9 cellular contexts compared by ENCODE assay signal in genomic region chr14:68363841-68364711, GRCh38.
A peak's percentile ranks its signal among the peaks of the same experiment; 100 is the strongest.
DNase-seq lines count a peak whose midpoint lies in the region; ATAC-seq and TF ChIP-seq lines count a peak whose summit lies in the region.
"Had no signal": no experiment of that assay in that cellular context is flagged by ENCODE, and none has a peak within 500 bp of the region (broad histone marks: within the 10 kb centered on the region; RNA-seq: fewer than 3 reads in every experiment).

No MANE protein-coding gene starts in this region.

- H3K27me3 ChIP-seq in Loucy (ENCODE audit: insufficient read depth, low read length, poor library complexity, severe bottlenecking) (no peaks in the 10 kb centered on the region), dorsolateral prefrontal cortex (peaks cover 0 to 4% (median 0%) of the 10 kb centered on the region in 45 donors), lung (ENCODE audit: control insufficient read depth, insufficient read depth) (no peaks in the 10 kb centered on the region)

- H3K4me3 Mint-ChIP-seq in stimulated activated naive CD8-positive, alpha-beta T cell treated with anti-CD3 and anti-CD28 coated beads, Interleukin-15, amount 100 ng/mL, for 72 hours: no peak overlapping the region
- no peak overlapping the region for H3K4me3 Mint-ChIP-seq in activated T-cell treated with anti-CD3 and anti-CD28 coated beads, Interleukin-2, amount 50 U/mL, for 4 hours

- H2AFZ ChIP-seq in Loucy (ENCODE audit: low read length): no peak overlapping the region

- no peaks in the 10 kb centered on the region for H3K36me3 ChIP-seq in Loucy (ENCODE audit: insufficient read depth, low read length)
- no peaks in the 10 kb centered on the region for H3K36me3 ChIP-seq in lung (ENCODE audit: control insufficient read depth in 2 of 2, insufficient read depth in 2 of 2, low read length in 2 of 2)

- no peak overlapping the region for H3K4me2 ChIP-seq in Loucy (ENCODE audit: low read depth, low read length, poor library complexity, severe bottlenecking)

- DNase-seq in dorsolateral prefrontal cortex (peak in 4 of 10 donors; percentile 37 to 54 (median 48)), lung (ENCODE audit: low spot score) (no peak), germinal center (ENCODE audit: low spot score) (no peak), NCI-H1092 treated with DMSO at 0.1 percent for 48 hours (lab: John Stamatoyannopoulos, UW) (no peak)
- DNase-seq in stimulated activated naive CD8-positive, alpha-beta T cell treated with anti-CD3 and anti-CD28 coated beads, Interleukin-15, amount 100 ng/mL, for 72 hours: no peak
- DNase-seq in activated T-cell treated with anti-CD3 and anti-CD28 coated beads, Interleukin-2, amount 50 U/mL, for 4 hours: no peak

- TF ChIP-seq CTCF in Loucy (conservative IDR thresholded peaks at IDR 0.05; ENCODE audit: low read length): no peak
- peak in 1 of 56 donors; percentile 3 for TF ChIP-seq CTCF in dorsolateral prefrontal cortex (IDR thresholded peaks at IDR 0.05 in 54 of 56, conservative IDR thresholded peaks at IDR 0.05 in 2 of 56; ENCODE audit: low read depth in 1 of 56, partially characterized antibody in 56 of 56)
- TF ChIP-seq CTCF in lung (IDR thresholded peaks at IDR 0.05; ENCODE audit: control extremely low read depth, extremely low read depth): no peak

- H3K9ac ChIP-seq in Loucy (ENCODE audit: low read depth, low read length, poor library complexity, severe bottlenecking): peak overlapping the region; percentile 11

- H3K9me2 ChIP-seq in Loucy (replicated peaks; ENCODE audit: low read depth, low read length): no peaks in the 10 kb centered on the region

- H3K27ac Mint-ChIP-seq in stimulated activated naive CD8-positive, alpha-beta T cell treated with anti-CD3 and anti-CD28 coated beads, Interleukin-15, amount 100 ng/mL, for 72 hours: peak overlapping the region; percentile 27 to 28
- H3K27ac Mint-ChIP-seq: activated T-helper 2 cell treated with anti-CD3 and anti-CD28 coated beads, Interferon-gamma antibody, Interleukin-2, Interleukin-4, amounts not matched to agents 10 μg/mL and 5 μg/mL and 100 μg/mL, durations not matched to agents 14 hours and 24 hours and 36 hours had no signal

- peaks cover 68% of the 10 kb centered on the region for H3K4me1 Mint-ChIP-seq in stimulated activated naive CD8-positive, alpha-beta T cell treated with anti-CD3 and anti-CD28 coated beads, Interleukin-15, amount 100 ng/mL, for 72 hours
- peaks cover 50% of the 10 kb centered on the region for H3K4me1 Mint-ChIP-seq in activated T-cell treated with anti-CD3 and anti-CD28 coated beads, Interleukin-2, amount 50 U/mL, for 4 hours (ENCODE audit: low read depth)

- H3K79me2 ChIP-seq in Loucy (ENCODE audit: insufficient read depth, low read length): no peaks in the 10 kb centered on the region

- no peaks in the 10 kb centered on the region for H3K36me3 Mint-ChIP-seq in activated T-cell treated with anti-CD3 and anti-CD28 coated beads, Interleukin-2, amount 50 U/mL, for 4 hours (ENCODE audit: insufficient read depth)

- peaks cover 81% of the 10 kb centered on the region for H3K4me1 ChIP-seq in Loucy (ENCODE audit: insufficient read depth, low read length, poor library complexity, severe bottlenecking)
- H3K4me1 ChIP-seq in lung (ENCODE audit: control insufficient read depth in 2 of 2, insufficient read depth in 2 of 2, low read length in 2 of 2): peaks cover 6 to 10% of the 10 kb centered on the region in 2 donors

- 69 to 76% methylated on average over 34 of the region's 34 CpGs for WGBS in lung, 2 donors

- no peaks in the 10 kb centered on the region for H3F3A ChIP-seq in Loucy (ENCODE audit: low read depth)

- peak overlapping the region in 57 of 59 donors; percentile 30 to 91 (median 79) for H3K27ac ChIP-seq in dorsolateral prefrontal cortex
- H3K27ac ChIP-seq in lung (ENCODE audit: low read depth in 1 of 2, low read length in 1 of 2): peak overlapping the region; percentile 13 to 74

- no peaks in the 10 kb centered on the region for H4K20me1 ChIP-seq in Loucy (ENCODE audit: insufficient read depth, low read length, poor library complexity, severe bottlenecking)

- H3K4me3 ChIP-seq in Loucy (ENCODE audit: low read length, poor library complexity, severe bottlenecking) (no peak overlapping the region), dorsolateral prefrontal cortex (peak overlapping the region in 21 of 59 donors; percentile 0 to 48 (median 18)), lung (no peak overlapping the region)

- intact Hi-C loops in dorsolateral prefrontal cortex (cut with DNase I): loop anchor here in 1 of 2 donors (10.0 kb wide), 1 partner anchor 421 kb away; no protein-coding TSS in a partner anchor

- H3K27me3 Mint-ChIP-seq in stimulated activated naive CD8-positive, alpha-beta T cell treated with anti-CD3 and anti-CD28 coated beads, Interleukin-15, amount 100 ng/mL, for 72 hours: no peaks in the 10 kb centered on the region
- no peaks in the 10 kb centered on the region for H3K27me3 Mint-ChIP-seq in activated T-cell treated with anti-CD3 and anti-CD28 coated beads, Interleukin-2, amount 50 U/mL, for 4 hours (ENCODE audit: low read depth)

- ATAC-seq in lung (ENCODE audit: insufficient read depth, low FRiP score): no peak
- ATAC-seq in stimulated activated naive CD8-positive, alpha-beta T cell treated with anti-CD3 and anti-CD28 coated beads, Interleukin-15, amount 100 ng/mL, for 72 hours: no peak
- no peak for ATAC-seq in HG03354 (IDR thresholded peaks at IDR 0.05; ENCODE audit: poor library complexity, severe bottlenecking, unreplicated experiment)
- no peak for ATAC-seq in activated T-cell treated with anti-CD3 and anti-CD28 coated beads, Interleukin-2, amount 50 U/mL, for 4 hours

- no peaks in the 10 kb centered on the region for H3K9me3 ChIP-seq in Loucy (ENCODE audit: insufficient read depth, low read depth, low read length)
- no peaks in the 10 kb centered on the region for H3K9me3 ChIP-seq in lung (ENCODE audit: control insufficient read depth in 2 of 2, insufficient read depth in 1 of 2, low read length in 1 of 2)

- H3K9me3 Mint-ChIP-seq in stimulated activated naive CD8-positive, alpha-beta T cell treated with anti-CD3 and anti-CD28 coated beads, Interleukin-15, amount 100 ng/mL, for 72 hours: no peaks in the 10 kb centered on the region
- H3K9me3 Mint-ChIP-seq in activated T-cell treated with anti-CD3 and anti-CD28 coated beads, Interleukin-2, amount 50 U/mL, for 4 hours: no peaks in the 10 kb centered on the region
- H3K9me3 Mint-ChIP-seq: activated T-helper 2 cell treated with anti-CD3 and anti-CD28 coated beads, Interferon-gamma antibody, Interleukin-2, Interleukin-4, amounts not matched to agents 10 μg/mL and 5 μg/mL and 100 μg/mL, durations not matched to agents 14 hours and 24 hours and 36 hours had no signal
